Comparison of ENCODE assay signal across 8 cellular contexts in genomic region chr17:42997390-42997983, GRCh38. TPM values are rescaled to one million over a fixed set of nuclear protein-coding genes. Genes with fewer than 3 reads are reported as not detected.
DNase-seq lines count a peak whose midpoint lies in the region; TF ChIP-seq lines count a peak whose summit lies in the region.

No MANE protein-coding gene starts in this region.

- TF ChIP-seq CTCF in GM12865 (IDR thresholded peaks at IDR 0.05; ENCODE audit: insufficient read depth, low read depth, low read length, missing control alignments) (no peak), OCI-LY3 (IDR thresholded peaks at IDR 0.05; ENCODE audit: low read depth, low read length) (no peak), epithelial cell of esophagus (IDR thresholded peaks at IDR 0.05; ENCODE audit: insufficient read depth, low read depth, low read length, missing control alignments) (no peak)

- no peak overlapping the region for H3K18ac ChIP-seq in trophoblast cell (ENCODE audit: low read length)

- H3K9ac ChIP-seq in OCI-LY3 (ENCODE audit: low read length) (peak overlapping the region; percentile 56), trophoblast cell (ENCODE audit: low read length) (no peak overlapping the region)

- H4K91ac ChIP-seq in trophoblast cell (ENCODE audit: low read depth, low read length) = no peak overlapping the region

- no peaks in the 10 kb centered on the region for H3K9me3 ChIP-seq in OCI-LY3 (ENCODE audit: insufficient read depth, low read length)
- H3K9me3 ChIP-seq in trophoblast cell (ENCODE audit: insufficient read depth, low read depth, low read length) = no peaks in the 10 kb centered on the region

- no peak overlapping the region for H2BK120ac ChIP-seq in trophoblast cell (ENCODE audit: insufficient read depth, low read length, poor library complexity)

- H3K14ac ChIP-seq in trophoblast cell (ENCODE audit: low read length) = peak overlapping the region; percentile 45

- H3K4me1 ChIP-seq in OCI-LY3 (ENCODE audit: low read length) (peaks cover 20% of the 10 kb centered on the region), trophoblast cell (ENCODE audit: control insufficient read depth in 1 of 2, insufficient read depth in 2 of 2, low read length in 2 of 2) (peaks cover 3 to 5% of the 10 kb centered on the region in 2 experiments)

- H3K23ac ChIP-seq in trophoblast cell (ENCODE audit: low read length) = no peak overlapping the region

- H2BK12ac ChIP-seq in trophoblast cell (ENCODE audit: low read length) = no peak overlapping the region

- H2BK5ac ChIP-seq in trophoblast cell (ENCODE audit: low read depth, low read length, poor library complexity) = no peak overlapping the region

- H3K4ac ChIP-seq in trophoblast cell (ENCODE audit: low read depth, low read length) = no peak overlapping the region

- peaks cover 13% of the 10 kb centered on the region for H4K20me1 ChIP-seq in OCI-LY3 (ENCODE audit: insufficient read depth, low read length)

- no CpG with 5 or more reads among the region's 5 CpGs for WGBS in trophoblast cell (ENCODE audit: extremely low coverage, insufficient coverage, insufficient read length)

- H3K4me3 ChIP-seq in GM12865 (ENCODE audit: low read depth, low read length) (peak overlapping the region; percentile 53), OCI-LY3 (ENCODE audit: low read length) (peak overlapping the region; percentile 73), epithelial cell of esophagus (ENCODE audit: low read length) (peak overlapping the region; percentile 30), trophoblast cell (ENCODE audit: low read depth, low read length) (no peak overlapping the region)

- peak overlapping the region; percentile 75 for H4K12ac ChIP-seq in trophoblast cell (ENCODE audit: low read depth, low read length)

- H3K4me2 ChIP-seq in OCI-LY3 (ENCODE audit: low read length) (peak overlapping the region; percentile 76), trophoblast cell (ENCODE audit: low read length) (peak overlapping the region; percentile 52)

- H3K27me3 ChIP-seq in OCI-LY3 (ENCODE audit: low read depth, low read length) (no peaks in the 10 kb centered on the region), trophoblast cell (ENCODE audit: insufficient read depth, low read length) (no peaks in the 10 kb centered on the region)

- H4K8ac ChIP-seq in trophoblast cell (ENCODE audit: low read depth, low read length) = peak overlapping the region; percentile 87

- H2AFZ ChIP-seq in OCI-LY3 (ENCODE audit: low read depth, low read length) (no peak overlapping the region), trophoblast cell (ENCODE audit: insufficient read depth, low read length, poor library complexity) (no peak overlapping the region)

- H2AK5ac ChIP-seq in trophoblast cell (ENCODE audit: low read length) = no peak overlapping the region

- DNase-seq in GM12865 (ENCODE audit: low read depth) = no peak
- no peak for DNase-seq in epithelial cell of esophagus (ENCODE audit: low read depth)
- no peak for DNase-seq in trophoblast cell
- no peak for DNase-seq in HPDE6-E6E7 (ENCODE audit: extremely low spot score)
- no peak for DNase-seq in NCI-H2227 treated with DMSO at 0.1 percent for 48 hours (lab: John Stamatoyannopoulos, UW)
- no peak for DNase-seq in activated CD4-positive, alpha-beta T cell treated with anti-CD3 and anti-CD28 coated beads, Interleukin-2, amount 50 U/mL, for 1 hour
- no peak for DNase-seq in NCI-H345 treated with DMSO at 0.1 percent for 48 hours (lab: John Stamatoyannopoulos, UW; ENCODE audit: unreplicated experiment)

- peaks cover 5% of the 10 kb centered on the region for H3K79me1 ChIP-seq in trophoblast cell (ENCODE audit: low read length)

- peak overlapping the region; percentile 57 for H3K27ac ChIP-seq in OCI-LY3 (ENCODE audit: low read length)
- no peak overlapping the region for H3K27ac ChIP-seq in trophoblast cell (ENCODE audit: low read depth, low read length)

- H3K79me2 ChIP-seq in OCI-LY3 (ENCODE audit: low read length) (peaks cover 26% of the 10 kb centered on the region), trophoblast cell (ENCODE audit: control insufficient read depth, insufficient read depth, low read length, poor library complexity) (peaks cover 11% of the 10 kb centered on the region)

- H3K36me3 ChIP-seq in OCI-LY3 (replicated peaks; ENCODE audit: low read depth, low read length) (peaks cover 46% of the 10 kb centered on the region), trophoblast cell (ENCODE audit: control insufficient read depth in 1 of 2, insufficient read depth in 2 of 2, low read length in 2 of 2) (peaks cover 17 to 29% of the 10 kb centered on the region in 2 experiments)

RNA-seq across cellular contexts. Expression of gene RPL27, which starts 0.7 kb away (rescaled TPM):
- polyA plus RNA-seq in trophoblast cell (2013) = 4,147 and 4,166 TPM in 2 replicates

RNA-seq across cellular contexts. Expression of gene IFI35, which starts 9.1 kb away (rescaled TPM):
- polyA plus RNA-seq in trophoblast cell (2013) = 0.89 and 1.00 TPM in 2 replicates

RNA-seq across cellular contexts. Expression of gene RUNDC1, which starts 17.1 kb away (rescaled TPM):
- 6.2 and 6.4 TPM in 2 replicates for polyA plus RNA-seq in trophoblast cell (2013)

RNA-seq across cellular contexts. Expression of gene PTGES3L, which starts 17.6 kb away (rescaled TPM):
- polyA plus RNA-seq in trophoblast cell (2013) = 1.5 and 1.8 TPM in 2 replicates

RNA-seq across cellular contexts. Expression of gene VAT1, which starts 24.7 kb away (rescaled TPM):
- polyA plus RNA-seq in trophoblast cell (2013) = 336 and 339 TPM in 2 replicates
